Comparison of ENCODE assay signal across 9 cellular contexts in genomic region chr1:110630770-110631663, GRCh38. TPM values are rescaled to one million over a fixed set of nuclear protein-coding genes. Genes with fewer than 3 reads are reported as not detected.
DNase-seq lines count a peak whose midpoint lies in the region; ATAC-seq, FAIRE-seq and TF ChIP-seq lines count a peak whose summit lies in the region.
"Had no signal": no experiment of that assay in that cellular context is flagged by ENCODE, and none has a peak within 500 bp of the region (broad histone marks: within the 10 kb centered on the region; RNA-seq: fewer than 3 reads in every experiment).

No MANE protein-coding gene starts in this region.

- no peaks in the 10 kb centered on the region for H3K9me2 ChIP-seq in GM23338 (ENCODE audit: insufficient read depth)

- peak; percentile 82 to 90 for TF ChIP-seq CTCF in GM23338 (conservative IDR thresholded peaks at IDR 0.05; ENCODE audit: low read depth in 2 of 2)
- peak; percentile 80 for TF ChIP-seq CTCF in foreskin keratinocyte (conservative IDR thresholded peaks at IDR 0.05)

- no peaks in the 10 kb centered on the region for H3K36me3 Mint-ChIP-seq in GM23338 (ENCODE audit: low read depth)
- H3K36me3 Mint-ChIP-seq in activated T-helper 17 cell treated with anti-CD3 and anti-CD28 coated beads, Interleukin-2, amount 50 U/mL, for 72 hours (ENCODE audit: low read depth), result no peaks in the 10 kb centered on the region

- H3F3A ChIP-seq in GM23338 (replicated peaks; ENCODE audit: low read depth), result no peaks in the 10 kb centered on the region

- H2BK5ac ChIP-seq in trophoblast cell (ENCODE audit: low read depth, low read length, poor library complexity), result no peak overlapping the region

- H4K12ac ChIP-seq in trophoblast cell (ENCODE audit: low read depth, low read length), result no peak overlapping the region

- no peaks in the 10 kb centered on the region for H3K9me3 Mint-ChIP-seq in GM23338
- no peaks in the 10 kb centered on the region for H3K9me3 Mint-ChIP-seq in activated T-helper 17 cell treated with anti-CD3 and anti-CD28 coated beads, Interleukin-2, amount 50 U/mL, for 72 hours

- H3K27me3 ChIP-seq in GM23338 (ENCODE audit: insufficient read depth), result 0 out of 2 replicates have a peak, but pooled peaks cover 3% of the 10 kb centered on the region
- H3K27me3 ChIP-seq in foreskin keratinocyte, result no peaks in the 10 kb centered on the region
- H3K27me3 ChIP-seq in trophoblast cell (ENCODE audit: insufficient read depth, low read length), result no peaks in the 10 kb centered on the region

- ATAC-seq in GM23338 (peak; percentile 100), foreskin keratinocyte (peak; percentile 82)
- ATAC-seq in activated T-helper 17 cell treated with anti-CD3 and anti-CD28 coated beads, Interleukin-2, amount 50 U/mL, for 72 hours (replicated peaks), result peak; percentile 76

- H4K8ac ChIP-seq in trophoblast cell (ENCODE audit: low read depth, low read length), result no peak overlapping the region

- H3K79me1 ChIP-seq in trophoblast cell (ENCODE audit: low read length), result no peaks in the 10 kb centered on the region

- H4K20me1 ChIP-seq in GM23338 (replicated peaks; ENCODE audit: insufficient read depth), result no peaks in the 10 kb centered on the region

- H2BK120ac ChIP-seq in trophoblast cell (ENCODE audit: insufficient read depth, low read length, poor library complexity), result no peak overlapping the region

- H3K36me3 ChIP-seq in GM23338 (ENCODE audit: insufficient read depth), result no peaks in the 10 kb centered on the region
- H3K36me3 ChIP-seq in trophoblast cell (ENCODE audit: control insufficient read depth in 1 of 2, insufficient read depth in 2 of 2, low read length in 2 of 2), result no peaks in the 10 kb centered on the region

- peak; percentile 31 for DNase-seq in GDM1 (lab: John Stamatoyannopoulos, UW)
- peak; percentile 92 for DNase-seq in GM23338 (ENCODE audit: low spot score)
- peak; percentile 34 for DNase-seq in LHCN-M2 (ENCODE audit: low read depth)
- peak; percentile 91 for DNase-seq in RPMI8226
- no peak for DNase-seq in foreskin keratinocyte
- DNase-seq in trophoblast cell, result peak; percentile 65 to 92
- peak; percentile 84 for DNase-seq in urothelium cell line (ENCODE audit: low spot score)

- H3K9ac ChIP-seq in trophoblast cell (ENCODE audit: low read length), result no peak overlapping the region

- H3K27ac ChIP-seq in GM23338 (ENCODE audit: low read depth) (no peak overlapping the region), foreskin keratinocyte (no peak overlapping the region), trophoblast cell (ENCODE audit: low read depth, low read length) (no peak overlapping the region)

- no peak overlapping the region for H3K23ac ChIP-seq in trophoblast cell (ENCODE audit: low read length)

- no peak overlapping the region for H3K4me2 ChIP-seq in GM23338
- no peak overlapping the region for H3K4me2 ChIP-seq in trophoblast cell (ENCODE audit: low read length)

- no peak overlapping the region for H2BK12ac ChIP-seq in trophoblast cell (ENCODE audit: low read length)

- WGBS in trophoblast cell (ENCODE audit: extremely low coverage, insufficient coverage, insufficient read length), result no CpG with 5 or more reads among the region's 13 CpGs

- H3K4me3 Mint-ChIP-seq in GM23338, result no peak overlapping the region
- H3K4me3 Mint-ChIP-seq in activated T-helper 17 cell treated with anti-CD3 and anti-CD28 coated beads, Interleukin-2, amount 50 U/mL, for 72 hours, result no peak overlapping the region

- H3K27ac Mint-ChIP-seq in GM23338, result no peak overlapping the region
- no peak overlapping the region for H3K27ac Mint-ChIP-seq in activated T-helper 17 cell treated with anti-CD3 and anti-CD28 coated beads, Interleukin-2, amount 50 U/mL, for 72 hours

- H3K27me3 Mint-ChIP-seq in GM23338 (ENCODE audit: insufficient read depth, low read depth, poor library complexity), result peaks cover 5% of the 10 kb centered on the region
- no peaks in the 10 kb centered on the region for H3K27me3 Mint-ChIP-seq in activated T-helper 17 cell treated with anti-CD3 and anti-CD28 coated beads, Interleukin-2, amount 50 U/mL, for 72 hours

- H3K79me2 ChIP-seq in GM23338 (replicated peaks; ENCODE audit: insufficient read depth), result no peaks in the 10 kb centered on the region
- H3K79me2 ChIP-seq in trophoblast cell (ENCODE audit: control insufficient read depth, insufficient read depth, low read length, poor library complexity), result no peaks in the 10 kb centered on the region

- no peaks in the 10 kb centered on the region for H3K9me3 ChIP-seq in trophoblast cell (ENCODE audit: insufficient read depth, low read depth, low read length)

- FAIRE-seq in urothelium cell line (lab: Jason Lieb, UNC), result no peak
- FAIRE-seq: islet of Langerhans had no signal

- no peaks in the 10 kb centered on the region for H3K4me1 Mint-ChIP-seq in GM23338
- peaks cover 47% of the 10 kb centered on the region for H3K4me1 Mint-ChIP-seq in activated T-helper 17 cell treated with anti-CD3 and anti-CD28 coated beads, Interleukin-2, amount 50 U/mL, for 72 hours

- no peak overlapping the region for H2AK5ac ChIP-seq in trophoblast cell (ENCODE audit: low read length)

- H3K4ac ChIP-seq in trophoblast cell (ENCODE audit: low read depth, low read length), result no peak overlapping the region

- 0 out of 2 replicates have a peak overlapping the region, but pooled peaks have one; percentile 29 for H2AFZ ChIP-seq in GM23338
- H2AFZ ChIP-seq in trophoblast cell (ENCODE audit: insufficient read depth, low read length, poor library complexity), result no peak overlapping the region

- H4K91ac ChIP-seq in trophoblast cell (ENCODE audit: low read depth, low read length), result no peak overlapping the region

- no peak overlapping the region for H3K4me3 ChIP-seq in GM23338
- H3K4me3 ChIP-seq in trophoblast cell (ENCODE audit: low read depth, low read length), result no peak overlapping the region

- H3K18ac ChIP-seq in trophoblast cell (ENCODE audit: low read length), result no peak overlapping the region

- no peaks in the 10 kb centered on the region for H3K4me1 ChIP-seq in GM23338 (ENCODE audit: insufficient read depth)
- H3K4me1 ChIP-seq in foreskin keratinocyte, result no peaks in the 10 kb centered on the region
- H3K4me1 ChIP-seq in trophoblast cell (ENCODE audit: control insufficient read depth in 1 of 2, insufficient read depth in 2 of 2, low read length in 2 of 2), result no peaks in the 10 kb centered on the region

- H3K14ac ChIP-seq in trophoblast cell (ENCODE audit: low read length), result no peak overlapping the region

TF ChIP-seq in GM23338, 12 proteins besides CTCF, POLR2A, EP300 and RAD21:
- no peak for TF ChIP-seq ZNF331 (CRISPR knock-in tag; IDR thresholded peaks at IDR 0.05; ENCODE audit: low read depth)
- TF ChIP-seq NANOG (IDR thresholded peaks at IDR 0.05; ENCODE audit: borderline replicate concordance), result no peak
- TF ChIP-seq CREB1 (CRISPR knock-in tag; IDR thresholded peaks at IDR 0.05; ENCODE audit: low read depth), result no peak
- no peak for TF ChIP-seq ZNF114 (CRISPR knock-in tag; IDR thresholded peaks at IDR 0.05)
- TF ChIP-seq EZH2 (IDR thresholded peaks at IDR 0.05; ENCODE audit: low read depth, unreplicated experiment), result no peak
TF ChIP-seq in GM23338: peak in this region for 0.

RNA-seq across cellular contexts. Expression of gene KCNA2, which starts 24.9 kb away (rescaled TPM):
- total RNA-seq in GM23338 (2014; rRNA removed; shearing (Covaris generic)), result 0.97 and 1.5 TPM in 2 replicates
- polyA plus RNA-seq in GM23338 (2016; fragmentation: Nextera tagmentation; extraction: Ambion mirVana) (0.11 and 0.17 TPM in 2 replicates), foreskin keratinocyte (not detected in 2 replicates)
- total RNA-seq in LHCN-M2 (2014; rRNA removed) (not detected in 2 replicates), foreskin keratinocyte (not detected in 2 replicates)
- polyA plus RNA-seq in LHCN-M2 (2012), result not detected
- total RNA-seq in activated T-helper 17 cell treated with anti-CD3 and anti-CD28 coated beads, Interleukin-2, amount 50 U/mL, for 72 hours, result 1 to 10 TPM; 1.6 to 4.7 TPM
- polyA plus RNA-seq in trophoblast cell (2013), result not detected in 2 replicates

RNA-seq across cellular contexts. Expression of gene KCNA3, which starts 43.7 kb away (rescaled TPM):
- 3.0 and 4.2 TPM in 2 replicates for total RNA-seq in GM23338 (2014; rRNA removed; shearing (Covaris generic))
- polyA plus RNA-seq in GM23338 (2016; fragmentation: Nextera tagmentation; extraction: Ambion mirVana) (0.32 TPM in 1 of 2 replicates, not detected in the other), foreskin keratinocyte (not detected in 2 replicates)
- total RNA-seq in LHCN-M2 (2014; rRNA removed) (not detected in 2 replicates), foreskin keratinocyte (not detected in 2 replicates)
- polyA plus RNA-seq in LHCN-M2 (2012), result not detected
- total RNA-seq in activated T-helper 17 cell treated with anti-CD3 and anti-CD28 coated beads, Interleukin-2, amount 50 U/mL, for 72 hours, result 10 to 100 TPM; 22.7 to 61.7 TPM
- 0.04 TPM in 1 of 2 replicates, not detected in the other for polyA plus RNA-seq in trophoblast cell (2013)

Comparison
In these comparisons a context has a peak if more than half of its experiments do, and no peak if none do; other contexts are left out.
1. DNase-seq: peak in GDM1 (single experiment), GM23338 (single experiment), LHCN-M2 (single experiment), RPMI8226 (single experiment), trophoblast cell (2 of 2) and urothelium cell line (single experiment); none in foreskin keratinocyte (0 of 2).
2. Peak in every context shown above with its lines, with median percentiles within 50 percentile points of each other: ATAC-seq.